ENCODE assay signal across 2 cellular contexts in the genomic region with DNA sequence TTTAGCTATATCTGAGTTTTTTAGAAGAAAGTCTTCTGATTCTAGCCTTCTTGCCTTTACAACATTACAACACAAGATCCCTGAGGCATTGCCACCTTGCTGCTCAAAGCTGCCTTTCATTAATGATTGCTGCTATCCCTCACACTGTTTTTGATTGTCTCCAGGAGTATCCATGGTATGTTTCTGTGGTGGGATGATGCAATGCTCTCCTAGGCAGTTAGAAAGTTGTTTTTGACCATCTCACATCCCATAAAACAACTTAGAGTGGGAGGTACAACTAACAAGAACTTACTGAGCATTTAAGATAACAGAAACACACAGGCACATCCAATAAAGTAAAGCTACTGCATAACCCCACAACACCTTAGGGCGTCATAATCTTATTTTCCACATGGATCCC.
TF ChIP-seq lines count a peak whose summit lies in the region.

No MANE protein-coding gene starts in this region.

TF ChIP-seq in IMR-90, 13 proteins besides CTCF, POLR2A, EP300 and RAD21:
- TF ChIP-seq CEBPB (IDR thresholded peaks at IDR 0.05; ENCODE audit: low read depth, low read length), result 0 out of 2 replicates have a peak, but pooled peaks have one; percentile 2
- TF ChIP-seq, protein P1, sequence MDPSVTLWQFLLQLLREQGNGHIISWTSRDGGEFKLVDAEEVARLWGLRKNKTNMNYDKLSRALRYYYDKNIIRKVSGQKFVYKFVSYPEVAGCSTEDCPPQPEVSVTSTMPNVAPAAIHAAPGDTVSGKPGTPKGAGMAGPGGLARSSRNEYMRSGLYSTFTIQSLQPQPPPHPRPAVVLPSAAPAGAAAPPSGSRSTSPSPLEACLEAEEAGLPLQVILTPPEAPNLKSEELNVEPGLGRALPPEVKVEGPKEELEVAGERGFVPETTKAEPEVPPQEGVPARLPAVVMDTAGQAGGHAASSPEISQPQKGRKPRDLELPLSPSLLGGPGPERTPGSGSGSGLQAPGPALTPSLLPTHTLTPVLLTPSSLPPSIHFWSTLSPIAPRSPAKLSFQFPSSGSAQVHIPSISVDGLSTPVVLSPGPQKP (IDR thresholded peaks at IDR 0.05; ENCODE audit: borderline replicate concordance, low read depth, low read length), result no peak
TF ChIP-seq in IMR-90: peak in this region for 1.

TF ChIP-seq in H1, 55 proteins besides CTCF, POLR2A, EP300 and RAD21:
- TF ChIP-seq HDAC2 (IDR thresholded peaks at IDR 0.05; ENCODE audit: borderline replicate concordance in 1 of 2, low read depth in 2 of 2, low read length in 2 of 2) (no peak), CEBPB (IDR thresholded peaks at IDR 0.05; ENCODE audit: low read depth, low read length) (peak; percentile 55; the same call in 1 of the 2 replicates)
